Comparison of ENCODE assay signal across 9 cellular contexts in the genomic region with DNA sequence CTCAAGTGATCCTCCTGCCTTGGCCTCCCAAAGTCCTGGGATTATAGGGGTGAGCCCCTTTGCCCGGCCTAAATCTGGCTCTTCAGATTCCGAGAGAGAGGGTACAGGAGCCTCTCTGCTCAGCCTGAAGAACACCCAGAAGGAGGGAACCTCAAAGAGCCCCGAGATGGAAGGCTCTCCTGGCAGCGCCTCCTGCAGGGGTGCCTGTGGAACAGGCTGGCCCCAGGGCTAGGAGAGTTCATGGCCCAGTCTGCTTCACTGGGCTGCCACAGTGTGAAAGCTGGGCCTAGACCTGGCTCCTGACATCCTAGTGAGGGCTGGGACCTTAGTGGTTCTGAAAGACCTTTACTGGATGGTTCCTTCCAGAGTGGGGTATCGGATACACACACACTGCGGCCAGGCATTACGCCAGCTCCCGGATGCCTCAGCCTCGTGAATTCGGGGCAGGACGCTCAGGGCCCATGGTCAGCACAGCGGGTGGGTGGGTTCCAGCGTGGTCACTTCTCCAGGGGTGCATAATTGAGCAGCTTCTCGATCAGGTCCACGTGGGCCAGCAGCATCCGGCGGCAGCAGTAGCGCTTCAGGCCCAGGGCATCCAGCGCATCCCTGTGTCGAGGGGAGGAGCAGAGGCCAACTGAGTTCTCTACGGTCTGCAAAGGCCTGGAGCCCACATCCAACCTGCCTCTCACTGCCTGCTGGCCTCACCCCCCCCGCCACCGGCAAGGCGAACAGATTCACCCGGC. TPM values are rescaled to one million over a fixed set of nuclear protein-coding genes. Genes with fewer than 3 reads are reported as not detected.
A peak's percentile ranks its signal among the peaks of the same experiment; 100 is the strongest.
DNase-seq lines count a peak whose midpoint lies in the region; ATAC-seq and TF ChIP-seq lines count a peak whose summit lies in the region.
"Had no signal": no experiment of that assay in that cellular context is flagged by ENCODE, and none has a peak within 500 bp of the region (broad histone marks: within the 10 kb centered on the region; RNA-seq: fewer than 3 reads in every experiment).

No MANE protein-coding gene starts in this region.

- H3K27ac Mint-ChIP-seq in activated T-cell treated with anti-CD3 and anti-CD28 coated beads, Interleukin-2, amount 50 U/mL, for 24 hours = peak overlapping the region; percentile 62
- peak overlapping the region; percentile 28 to 29 for H3K27ac Mint-ChIP-seq in effector memory CD8-positive, alpha-beta T cell
- H3K27ac Mint-ChIP-seq in stimulated activated effector memory CD8-positive, alpha-beta T cell treated with anti-CD3 and anti-CD28 coated beads, Interleukin-12 subunit alpha, Interleukin-12 subunit beta, amount 100 ng/mL, for 72 hours = peak overlapping the region; percentile 87

- intact Hi-C loops in PC-3 (cut with micrococcal nuclease) (loop anchor here (5.0 kb wide), 1 partner anchor 212 kb away; no protein-coding TSS in a partner anchor), tibial artery (cut with DNase I; ENCODE audit: low total_unique reads) (loop anchor here (5.0 kb wide), 1 partner anchor 33 kb away; a partner anchor contains a TSS)

- peak overlapping the region; percentile 100 for H3K4me3 ChIP-seq in PC-3 (ENCODE audit: low read length)
- no peak overlapping the region for H3K4me3 ChIP-seq in tibial artery

- CTCF ChIA-PET in PC-3 (lab: Charles Lee) = no interaction called here

- H3K27ac ChIP-seq in PC-3 (ENCODE audit: low read length) (no peak overlapping the region), tibial artery (peak overlapping the region in 1 of 2 donors; percentile 88)

- no peaks in the 10 kb centered on the region for H3K9me2 ChIP-seq in PC-3 (replicated peaks; ENCODE audit: low read length)

- ATAC-seq in PC-3 (no peak), HG02840 (IDR thresholded peaks at IDR 0.05; ENCODE audit: low FRiP score, unreplicated experiment) (no peak)
- ATAC-seq in effector memory CD8-positive, alpha-beta T cell (replicated peaks) = no peak
- no peak for ATAC-seq in stimulated activated effector memory CD8-positive, alpha-beta T cell treated with anti-CD3 and anti-CD28 coated beads, Interleukin-12 subunit alpha, Interleukin-12 subunit beta, amount 100 ng/mL, for 72 hours

- H3K27me3 ChIP-seq in PC-3 (ENCODE audit: low read length) (no peaks in the 10 kb centered on the region), tibial artery (no peaks in the 10 kb centered on the region)

- peak; percentile 56 for TF ChIP-seq CTCF in PC-3 (conservative IDR thresholded peaks at IDR 0.05; ENCODE audit: low read depth, low read length)
- no peak for TF ChIP-seq CTCF in tibial artery (IDR thresholded peaks at IDR 0.05)

- H3K4me1 Mint-ChIP-seq in activated T-cell treated with anti-CD3 and anti-CD28 coated beads, Interleukin-2, amount 50 U/mL, for 24 hours (ENCODE audit: low read depth) = peaks cover 31% of the 10 kb centered on the region
- peaks cover 14 to 29% of the 10 kb centered on the region in 2 donors for H3K4me1 Mint-ChIP-seq in effector memory CD8-positive, alpha-beta T cell (ENCODE audit: low read depth in 2 of 2)
- peaks cover 30% of the 10 kb centered on the region for H3K4me1 Mint-ChIP-seq in stimulated activated effector memory CD8-positive, alpha-beta T cell treated with anti-CD3 and anti-CD28 coated beads, Interleukin-12 subunit alpha, Interleukin-12 subunit beta, amount 100 ng/mL, for 72 hours

- no TSS peak for BruUV-seq in PC-3 (replicated peaks; lab: Mats Ljungman, UMichigan)

- peaks cover 59% of the 10 kb centered on the region for H3K36me3 Mint-ChIP-seq in activated T-cell treated with anti-CD3 and anti-CD28 coated beads, Interleukin-2, amount 50 U/mL, for 24 hours (ENCODE audit: low read depth)
- H3K36me3 Mint-ChIP-seq in effector memory CD8-positive, alpha-beta T cell (ENCODE audit: insufficient read depth) = peaks cover 34% of the 10 kb centered on the region
- H3K36me3 Mint-ChIP-seq in stimulated activated effector memory CD8-positive, alpha-beta T cell treated with anti-CD3 and anti-CD28 coated beads, Interleukin-12 subunit alpha, Interleukin-12 subunit beta, amount 100 ng/mL, for 72 hours = peaks cover 41% of the 10 kb centered on the region

- no peaks in the 10 kb centered on the region for H3K27me3 Mint-ChIP-seq in activated T-cell treated with anti-CD3 and anti-CD28 coated beads, Interleukin-2, amount 50 U/mL, for 24 hours
- H3K27me3 Mint-ChIP-seq in effector memory CD8-positive, alpha-beta T cell = no peaks in the 10 kb centered on the region

- H3K9me3 ChIP-seq in PC-3 (ENCODE audit: low read length) = no peaks in the 10 kb centered on the region
- H3K9me3 ChIP-seq in tibial artery = no peaks in the 10 kb centered on the region

- H3F3A ChIP-seq in PC-3 (ENCODE audit: low read length, unreplicated experiment) = peaks cover 11% of the 10 kb centered on the region

- peaks cover 33% of the 10 kb centered on the region for H3K4me1 ChIP-seq in PC-3 (ENCODE audit: insufficient read depth, low read length)
- H3K4me1 ChIP-seq in tibial artery = peaks cover under 1 to 82% (median 60%) of the 10 kb centered on the region in 4 donors

- peak overlapping the region; percentile 90 for H3K4me3 Mint-ChIP-seq in activated T-cell treated with anti-CD3 and anti-CD28 coated beads, Interleukin-2, amount 50 U/mL, for 24 hours
- H3K4me3 Mint-ChIP-seq in effector memory CD8-positive, alpha-beta T cell = peak overlapping the region; percentile 83
- H3K4me3 Mint-ChIP-seq in stimulated activated effector memory CD8-positive, alpha-beta T cell treated with anti-CD3 and anti-CD28 coated beads, Interleukin-12 subunit alpha, Interleukin-12 subunit beta, amount 100 ng/mL, for 72 hours = peak overlapping the region; percentile 77

- H3K9ac ChIP-seq in PC-3 (ENCODE audit: low read length) = peak overlapping the region; percentile 97

- H3K36me3 ChIP-seq in PC-3 (ENCODE audit: low read depth, low read length) (peaks cover 53% of the 10 kb centered on the region), tibial artery (peaks cover 39 to 53% (median 52%) of the 10 kb centered on the region in 3 donors)

- no peaks in the 10 kb centered on the region for H3K9me3 Mint-ChIP-seq in activated T-cell treated with anti-CD3 and anti-CD28 coated beads, Interleukin-2, amount 50 U/mL, for 24 hours
- H3K9me3 Mint-ChIP-seq in effector memory CD8-positive, alpha-beta T cell = no peaks in the 10 kb centered on the region
- no peaks in the 10 kb centered on the region for H3K9me3 Mint-ChIP-seq in stimulated activated effector memory CD8-positive, alpha-beta T cell treated with anti-CD3 and anti-CD28 coated beads, Interleukin-12 subunit alpha, Interleukin-12 subunit beta, amount 100 ng/mL, for 72 hours

- H2AFZ ChIP-seq in PC-3 (ENCODE audit: low read length) = no peak overlapping the region

- H3K79me2 ChIP-seq in PC-3 (ENCODE audit: low read length) = peaks cover 75% of the 10 kb centered on the region

- POLR2A ChIA-PET in PC-3 (lab: Charles Lee; ENCODE audit: unreplicated experiment) = no interaction called here

- H4K20me1 ChIP-seq in PC-3 (ENCODE audit: low read length) = peaks cover 41% of the 10 kb centered on the region

- DNase-seq in activated T-cell treated with anti-CD3 and anti-CD28 coated beads, Interleukin-2, amount 50 U/mL, for 24 hours = no peak
- DNase-seq in activated T-cell treated with anti-CD3 and anti-CD28 coated beads, Interleukin-2, amount 50 U/mL, for 1 hour = no peak
- DNase-seq in PC-3 (peak; percentile 28), tibial artery (no peak), HuH-7.5 (ENCODE audit: low spot score) (no peak)
- DNase-seq in effector memory CD8-positive, alpha-beta T cell = no peak
- no peak for DNase-seq in stimulated activated effector memory CD8-positive, alpha-beta T cell treated with anti-CD3 and anti-CD28 coated beads, Interleukin-12 subunit alpha, Interleukin-12 subunit beta, amount 100 ng/mL, for 72 hours (ENCODE audit: low spot score in 2 of 2)
- DNase-seq: NCI-H2029 treated with DMSO at 0.1 percent for 48 hours had no signal

- peak overlapping the region; percentile 90 for H3K4me2 ChIP-seq in PC-3 (ENCODE audit: low read length)

RNA-seq across cellular contexts. Expression of a gene that starts 2.3 kb away (rescaled TPM):
- 661 and 1,148 TPM in 2 replicates for total RNA-seq in PC-3 (2014; rRNA removed)

RNA-seq across cellular contexts. Expression of a gene that starts 2.6 kb away (rescaled TPM):
- total RNA-seq in PC-3 (2014; rRNA removed) = 121 and 138 TPM in 2 replicates

RNA-seq across cellular contexts. Expression of a gene that starts 7.3 kb away (rescaled TPM):
- 469 and 490 TPM in 2 replicates for total RNA-seq in PC-3 (2014; rRNA removed)

RNA-seq across cellular contexts. Expression of a gene that starts 12.3 kb away (rescaled TPM):
- total RNA-seq in PC-3 (2014; rRNA removed) = 10.6 and 19.8 TPM in 2 replicates

RNA-seq across cellular contexts. Expression of a gene that starts 21.3 kb away (rescaled TPM):
- total RNA-seq in PC-3 (2014; rRNA removed) = 40.2 and 41.4 TPM in 2 replicates

Comparison
In these comparisons a context has a peak if more than half of its experiments do, and no peak if none do; other contexts are left out.
1. H3K27ac Mint-ChIP-seq: peak in every context shown above with its lines; median percentile 87 in stimulated activated effector memory CD8-positive, alpha-beta T cell treated with anti-CD3 and anti-CD28 coated beads, Interleukin-12 subunit alpha, Interleukin-12 subunit beta, amount 100 ng/mL, for 72 hours; 62 in activated T-cell treated with anti-CD3 and anti-CD28 coated beads, Interleukin-2, amount 50 U/mL, for 24 hours; 28 in effector memory CD8-positive, alpha-beta T cell.